In genomic region chr12:13724136-13724535, GRCh38 we compare ENCODE assay signal across 34 cellular contexts.
"Had no signal": no experiment of that assay in that cellular context is flagged by ENCODE, and none has a peak within 500 bp of the region (broad histone marks: within the 10 kb centered on the region; RNA-seq: fewer than 3 reads in every experiment).

No MANE protein-coding gene starts in this region.

- DNase-seq: Karpas-422, Kasumi-1, KG1, MG63, MM.1S, MV-4-11, NCI-H1048, NCI-H1092, NCI-H1092 treated with DMSO at 0.1 percent for 48 hours, NCI-H1105, NCI-H1105 treated with DMSO at 0.1 percent for 48 hours, NCI-H1417, NCI-H1417 treated with DMSO at 0.1 percent for 48 hours, NCI-H1436, NCI-H1436 treated with DMSO at 0.1 percent for 48 hours, NCI-H146, NCI-H1694, NCI-H1694 treated with DMSO at 0.1 percent for 48 hours, NCI-H187, NCI-H187 treated with DMSO at 0.1 percent for 48 hours, NCI-H1930, NCI-H2029, NCI-H2029 treated with DMSO at 0.1 percent for 48 hours, NCI-H2081, NCI-H2081 treated with DMSO at 0.1 percent for 48 hours, NCI-H2107, NCI-H2171, NCI-H2171 treated with DMSO at 0.1 percent for 48 hours, NCI-H2227 treated with DMSO at 0.1 percent for 48 hours, NCI-H345, NCI-H446, NCI-H446 treated with DMSO at 0.1 percent for 48 hours, NCI-H510A had no signal

- H3K9me3 ChIP-seq: MG63 had no signal

- H3K4me2 ChIP-seq: KMS-11 had no signal

- H3K4me3 ChIP-seq: MG63 had no signal

- H3K36me3 ChIP-seq: MG63 had no signal

- H3K27ac ChIP-seq: KMS-11 had no signal

- H3K9ac ChIP-seq: KMS-11 had no signal
